14 cellular contexts compared by ENCODE assay signal in genomic region chr4:133866328-133866699, GRCh38.
A peak's percentile ranks its signal among the peaks of the same experiment; 100 is the strongest.
DNase-seq lines count a peak whose midpoint lies in the region; ATAC-seq and TF ChIP-seq lines count a peak whose summit lies in the region.
"Had no signal": no experiment of that assay in that cellular context is flagged by ENCODE, and none has a peak within 500 bp of the region (broad histone marks: within the 10 kb centered on the region; RNA-seq: fewer than 3 reads in every experiment).

No MANE protein-coding gene starts in this region.

- in situ Hi-C loops in Panc1 (cut with HindIII; ENCODE audit: low pct_unique_long_range_greater_than_20kb, low sequenced_read_pairs) = no loop called here

- intact Hi-C loops in Panc1 (cut with micrococcal nuclease; ENCODE audit: unreplicated experiment) (no loop called here), A673 (cut with micrococcal nuclease; ENCODE audit: unreplicated experiment) (no loop called here)

- DNase-seq in DMS53 (lab: John Stamatoyannopoulos, UW) (peak; percentile 6), DMS53 treated with DMSO at 0.1 percent for 48 hours (lab: John Stamatoyannopoulos, UW; ENCODE audit: unreplicated experiment) (no peak), Panc1 (ENCODE audit: low read depth, low spot score) (no peak), fibroblast of peridontal ligament (ENCODE audit: extremely low read depth) (peak; percentile 38), smooth muscle cell of the brain vasculature (ENCODE audit: low read depth, low spot score) (peak; percentile 26), MM.1S (no peak), A673 (ENCODE audit: low spot score) (no peak), AG20443 (ENCODE audit: low spot score) (no peak)
- DNase-seq: CD8-positive, alpha-beta memory T cell; Right ventricle myocardium superior; stimulated activated naive CD4-positive, alpha-beta T cell; T-helper 9 cell had no signal

- no peaks in the 10 kb centered on the region for H3K36me3 ChIP-seq in Panc1 (ENCODE audit: control insufficient read depth, insufficient read depth, low read length)
- no peaks in the 10 kb centered on the region for H3K36me3 ChIP-seq in MM.1S (replicated peaks; ENCODE audit: insufficient read depth, low read length)
- no peaks in the 10 kb centered on the region for H3K36me3 ChIP-seq in A673 (ENCODE audit: insufficient read depth, low read length, poor library complexity, severe bottlenecking)
- H3K36me3 ChIP-seq: adrenal gland had no signal

- no peak overlapping the region for H3K4me3 ChIP-seq in Panc1 (ENCODE audit: low read depth in 2 of 2, low read length in 2 of 2)
- H3K4me3 ChIP-seq in MM.1S (ENCODE audit: low read length) = no peak overlapping the region
- no peak overlapping the region for H3K4me3 ChIP-seq in A673 (ENCODE audit: low read depth, low read length, poor library complexity, severe bottlenecking)
- H3K4me3 ChIP-seq: adrenal gland had no signal

- H2AFZ ChIP-seq in MM.1S (ENCODE audit: low read length) = no peak overlapping the region

- TF ChIP-seq CTCF in Panc1 (IDR thresholded peaks at IDR 0.05) = no peak
- no peak for TF ChIP-seq CTCF in MM.1S (IDR thresholded peaks at IDR 0.05; ENCODE audit: low read length)
- no peak for TF ChIP-seq CTCF in A673 (conservative IDR thresholded peaks at IDR 0.05; ENCODE audit: low read depth, low read length)

- CTCF ChIA-PET in Panc1 (lab: Charles Lee) (no interaction called here), A673 (lab: Charles Lee) (no interaction called here)

- no peak overlapping the region for H3K4me2 ChIP-seq in MM.1S (ENCODE audit: low read depth, low read length)

- H3F3A ChIP-seq in MM.1S (ENCODE audit: insufficient read depth, low read length) = no peaks in the 10 kb centered on the region

- BruUV-seq in Panc1 (replicated peaks; lab: Mats Ljungman, UMichigan) = no TSS peak
- BruUV-seq in A673 (replicated peaks; lab: Mats Ljungman, UMichigan) = no TSS peak

- no peaks in the 10 kb centered on the region for H4K20me1 ChIP-seq in MM.1S (ENCODE audit: insufficient read depth, low read length)

- no peak overlapping the region; the same call in 1 of the 2 replicates for H3K27ac ChIP-seq in Panc1 (ENCODE audit: low read length)
- H3K27ac ChIP-seq in MM.1S (ENCODE audit: low read length) = no peak overlapping the region
- no peak overlapping the region for H3K27ac ChIP-seq in A673 (ENCODE audit: low read depth, low read length, poor library complexity, severe bottlenecking)
- H3K27ac ChIP-seq: 22Rv1, adrenal gland had no signal

- no peaks in the 10 kb centered on the region for H3K79me2 ChIP-seq in MM.1S (ENCODE audit: low read length)

- H3K27me3 ChIP-seq in Panc1 (ENCODE audit: control insufficient read depth, insufficient read depth, low read length) (no peaks in the 10 kb centered on the region), MM.1S (replicated peaks; ENCODE audit: insufficient read depth, low read length) (no peaks in the 10 kb centered on the region), A673 (replicated peaks; ENCODE audit: insufficient read depth, low read depth, low read length, poor library complexity) (no peaks in the 10 kb centered on the region)
- H3K27me3 ChIP-seq: adrenal gland had no signal

- 0 out of 2 replicates have a peak, but pooled peaks cover 4% of the 10 kb centered on the region for H3K9me2 ChIP-seq in MM.1S (replicated peaks; ENCODE audit: insufficient read depth, low read length)

- POLR2A ChIA-PET in Panc1 (lab: Charles Lee) (no interaction called here), A673 (lab: Charles Lee; ENCODE audit: low non-redundant PET) (no interaction called here)

- H3K9me3 ChIP-seq in Panc1 (ENCODE audit: control insufficient read depth, insufficient read depth, low read depth, low read length) = no peaks in the 10 kb centered on the region
- H3K9me3 ChIP-seq in MM.1S (replicated peaks; ENCODE audit: insufficient read depth, low read length) = no peaks in the 10 kb centered on the region
- H3K9me3 ChIP-seq in A673 (ENCODE audit: low read depth, low read length, poor library complexity, severe bottlenecking) = no peaks in the 10 kb centered on the region
- H3K9me3 ChIP-seq: adrenal gland had no signal

- H3K4me1 ChIP-seq in Panc1 (ENCODE audit: control insufficient read depth, insufficient read depth, low read length) (no peaks in the 10 kb centered on the region), MM.1S (ENCODE audit: low read length) (no peaks in the 10 kb centered on the region), A673 (ENCODE audit: insufficient read depth, low read length, poor library complexity, severe bottlenecking) (no peaks in the 10 kb centered on the region)
- H3K4me1 ChIP-seq: adrenal gland had no signal

- ATAC-seq in Panc1 = peak; percentile 70

- no peak overlapping the region for H3K9ac ChIP-seq in MM.1S (ENCODE audit: low read length)

Comparison
In these comparisons a context has a peak if more than half of its experiments do, and no peak if none do; other contexts are left out.
1. DNase-seq: peak in DMS53 (single experiment), fibroblast of peridontal ligament (single experiment) and smooth muscle cell of the brain vasculature (single experiment); none in DMS53 treated with DMSO at 0.1 percent for 48 hours (single experiment), Panc1 (single experiment), MM.1S (single experiment), A673 (single experiment) and AG20443 (single experiment).